2 cellular contexts compared by ENCODE assay signal in genomic region chr3:186608624-186609215, GRCh38.
TF ChIP-seq lines count a peak whose summit lies in the region.

No MANE protein-coding gene starts in this region.

TF ChIP-seq in A549, 52 proteins besides CTCF, POLR2A, EP300 and RAD21:
- peak; percentile 27 for TF ChIP-seq MAFK (IDR thresholded peaks at IDR 0.05; ENCODE audit: partially characterized antibody)
- no peak for TF ChIP-seq HOXB5 (CRISPR knock-in tag; IDR thresholded peaks at IDR 0.05)

TF ChIP-seq in HepG2, 621 proteins besides CTCF, POLR2A, EP300 and RAD21:
- TF ChIP-seq ZNF766 (CRISPR knock-in tag; IDR thresholded peaks at IDR 0.05; ENCODE audit: borderline replicate concordance) (no peak), MED1 (CRISPR knock-in tag; IDR thresholded peaks at IDR 0.05) (peak; percentile 73; the same call in 1 of the 2 replicates), NFIC (IDR thresholded peaks at IDR 0.05; ENCODE audit: low read length) (0 out of 2 replicates have a peak, but pooled peaks have one; percentile 16), LRRFIP1 (CRISPR knock-in tag; conservative IDR thresholded peaks at IDR 0.05) (no peak), ZNF878 (CRISPR knock-in tag; IDR thresholded peaks at IDR 0.05) (0 out of 2 replicates have a peak, but pooled peaks have one; percentile 26), ELF4 (CRISPR knock-in tag; IDR thresholded peaks at IDR 0.05; ENCODE audit: borderline replicate concordance) (no peak), NR2F1 (CRISPR knock-in tag; IDR thresholded peaks at IDR 0.05) (peak; percentile 42 to 55; a peak in 2 of 4 replicates), NR2F2 (IDR thresholded peaks at IDR 0.05; ENCODE audit: borderline replicate concordance, low read depth) (no peak; the same call in 1 of the 2 replicates), ARID5B (CRISPR knock-in tag; IDR thresholded peaks at IDR 0.05) (peak; percentile 45; the same call in 1 of the 2 replicates), MAZ (IDR thresholded peaks at IDR 0.05; ENCODE audit: borderline replicate concordance, low read depth, low read length) (no peak), MAZ (CRISPR knock-in tag; IDR thresholded peaks at IDR 0.05; ENCODE audit: low read depth) (no peak), JDP2 (CRISPR knock-in tag; IDR thresholded peaks at IDR 0.05; ENCODE audit: borderline replicate concordance) (no peak), RARA (CRISPR knock-in tag; IDR thresholded peaks at IDR 0.05) (peak; percentile 24; the same call in 1 of the 2 replicates), MAFF (IDR thresholded peaks at IDR 0.05; ENCODE audit: low read depth, low read length) (peak; percentile 90), ZNF879 (CRISPR knock-in tag; IDR thresholded peaks at IDR 0.05) (no peak), NR2F6 (IDR thresholded peaks at IDR 0.05) (peak; percentile 10; the same call in 1 of the 2 replicates), NR2F6 (CRISPR knock-in tag; IDR thresholded peaks at IDR 0.05) (0 out of 2 replicates have a peak, but pooled peaks have one; percentile 14), MAFK (conservative IDR thresholded peaks at IDR 0.05 in 1 of 2, IDR thresholded peaks at IDR 0.05 in 1 of 2; ENCODE audit: low read length in 2 of 2) (peak; percentile 90 to 92), FOXP1 (IDR thresholded peaks at IDR 0.05) (no peak), FOXP1 (CRISPR knock-in tag; IDR thresholded peaks at IDR 0.05) (peak; percentile 52; the same call in 1 of the 2 replicates), FOXO1 (CRISPR knock-in tag; IDR thresholded peaks at IDR 0.05) (no peak)
